12 cellular contexts compared by ENCODE assay signal in the genomic region with DNA sequence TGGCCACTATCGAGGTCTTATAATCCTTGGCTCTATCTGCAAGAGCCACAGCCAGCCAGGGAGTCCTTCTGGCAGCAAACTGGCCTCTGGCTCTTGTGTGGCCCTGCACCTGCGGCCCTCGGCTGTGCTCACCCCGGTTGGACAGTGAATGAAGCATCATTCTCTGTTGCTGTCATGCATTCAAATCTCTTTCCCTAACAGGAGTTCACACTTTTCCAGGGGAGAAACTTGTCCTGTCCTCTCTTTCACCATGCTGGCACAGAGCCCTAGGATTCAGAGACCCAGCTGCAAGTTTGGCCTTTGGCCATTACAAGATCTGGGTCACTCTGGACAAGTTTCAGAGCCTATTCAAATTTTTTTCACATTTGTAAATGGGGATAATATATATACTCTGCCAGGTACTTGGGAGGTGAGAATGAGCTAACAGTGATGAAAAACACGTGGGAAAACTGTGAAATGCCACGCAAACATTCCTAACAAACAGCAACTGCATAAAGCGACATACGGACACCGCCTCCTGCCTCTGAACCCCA. TPM values are rescaled to one million over a fixed set of nuclear protein-coding genes. Genes with fewer than 3 reads are reported as not detected.
DNase-seq lines count a peak whose midpoint lies in the region; ATAC-seq and TF ChIP-seq lines count a peak whose summit lies in the region.
"Had no signal": no experiment of that assay in that cellular context is flagged by ENCODE, and none has a peak within 500 bp of the region (broad histone marks: within the 10 kb centered on the region; RNA-seq: fewer than 3 reads in every experiment).

No MANE protein-coding gene starts in this region.

- no peaks in the 10 kb centered on the region for H3K4me1 Mint-ChIP-seq in stimulated activated naive CD8-positive, alpha-beta T cell treated with anti-CD3 and anti-CD28 coated beads, Interleukin-15, amount 100 ng/mL, for 72 hours

- H3K27me3 ChIP-seq in psoas muscle (ENCODE audit: insufficient read depth in 3 of 3, low read length in 2 of 3), result no peaks in the 10 kb centered on the region

- no peak for TF ChIP-seq CTCF in AG10803 (conservative IDR thresholded peaks at IDR 0.05; ENCODE audit: low read length)
- no peak for TF ChIP-seq CTCF in psoas muscle (IDR thresholded peaks at IDR 0.05)

- peak overlapping the region; percentile 67 for H3K27ac ChIP-seq in psoas muscle
- H3K27ac ChIP-seq: parathyroid adenoma had no signal

- DNase-seq in AG10803 (ENCODE audit: low read depth) (peak; percentile 95), anterior cingulate cortex (lab: John Stamatoyannopoulos, UW) (peak in 30 of 58 donors; percentile 17 to 76 (median 44)), head of caudate nucleus (peak in 38 of 42 donors; percentile 23 to 79 (median 54)), psoas muscle (peak in 1 of 2 donors; percentile 47)
- no peak for DNase-seq in activated effector memory CD4-positive, alpha-beta T cell treated with anti-CD3 and anti-CD28 coated beads, Interleukin-2, amount 50 U/mL, for 16 hours
- DNase-seq in stimulated activated naive CD8-positive, alpha-beta T cell treated with anti-CD3 and anti-CD28 coated beads, Interleukin-15, amount 100 ng/mL, for 72 hours, result no peak
- DNase-seq: CD4-positive, CD25-positive, alpha-beta regulatory T cell; NCI-H1694 treated with DMSO at 0.1 percent for 48 hours had no signal

- intact Hi-C loops in head of caudate nucleus (cut with DNase I), result loop anchor here (10.0 kb wide), 1 partner anchor 124 kb away; a partner anchor contains a TSS
- intact Hi-C loops in psoas muscle (cut with DNase I), result no loop called here

- H3K9me3 ChIP-seq in psoas muscle, result no peaks in the 10 kb centered on the region

- 30 to 53% (median 40%) methylated on average over 9 of the region's 9 CpGs for WGBS in psoas muscle, 3 donors

- no peaks in the 10 kb centered on the region for H3K9me3 Mint-ChIP-seq in stimulated activated naive CD8-positive, alpha-beta T cell treated with anti-CD3 and anti-CD28 coated beads, Interleukin-15, amount 100 ng/mL, for 72 hours
- H3K9me3 Mint-ChIP-seq: activated naive CD4-positive, alpha-beta T cell treated with anti-CD3 and anti-CD28 coated beads, Interleukin-2, amount 50 U/mL, for 72 hours; CD4-positive, CD25-positive, alpha-beta regulatory T cell had no signal

- no peak overlapping the region for H3K4me3 Mint-ChIP-seq in stimulated activated naive CD8-positive, alpha-beta T cell treated with anti-CD3 and anti-CD28 coated beads, Interleukin-15, amount 100 ng/mL, for 72 hours
- H3K4me3 Mint-ChIP-seq: CD4-positive, CD25-positive, alpha-beta regulatory T cell had no signal

- peak in 1 of 4 donors; percentile 6 for ATAC-seq in psoas muscle
- ATAC-seq in HG03196 (IDR thresholded peaks at IDR 0.05; ENCODE audit: unreplicated experiment), result no peak
- ATAC-seq in HG02642 (IDR thresholded peaks at IDR 0.05; ENCODE audit: poor library complexity, unreplicated experiment), result no peak
- no peak for ATAC-seq in stimulated activated naive CD8-positive, alpha-beta T cell treated with anti-CD3 and anti-CD28 coated beads, Interleukin-15, amount 100 ng/mL, for 72 hours
- ATAC-seq: activated naive CD4-positive, alpha-beta T cell treated with anti-CD3 and anti-CD28 coated beads, Interleukin-2, amount 50 U/mL, for 72 hours had no signal

- no peaks in the 10 kb centered on the region for H3K27me3 Mint-ChIP-seq in stimulated activated naive CD8-positive, alpha-beta T cell treated with anti-CD3 and anti-CD28 coated beads, Interleukin-15, amount 100 ng/mL, for 72 hours
- H3K27me3 Mint-ChIP-seq: CD4-positive, CD25-positive, alpha-beta regulatory T cell had no signal

- peak overlapping the region; percentile 3; the same call in 1 of the 2 replicates for H3K4me3 ChIP-seq in AG10803 (ENCODE audit: low read length)
- H3K4me3 ChIP-seq in psoas muscle, result no peak overlapping the region

- H3K36me3 ChIP-seq in psoas muscle (ENCODE audit: insufficient read depth in 1 of 2, low read depth in 1 of 2), result peaks cover 0 to 20% of the 10 kb centered on the region in 2 donors

- peak overlapping the region in 1 of 2 donors; percentile 80 for H3K27ac Mint-ChIP-seq in stimulated activated naive CD8-positive, alpha-beta T cell treated with anti-CD3 and anti-CD28 coated beads, Interleukin-15, amount 100 ng/mL, for 72 hours

- peaks cover 59% of the 10 kb centered on the region for H3K4me1 ChIP-seq in psoas muscle
- H3K4me1 ChIP-seq: parathyroid adenoma had no signal

RNA-seq across cellular contexts. Expression of a gene that starts 34.2 kb away (rescaled TPM):
- total RNA-seq in psoas muscle, result 10 to 100 TPM; 23.2 to 40.3 (median 30.3) TPM
- polyA plus RNA-seq in psoas muscle, result 10 to 100 TPM; 13.6 to 28.2 (median 24.8) TPM

RNA-seq across cellular contexts. Expression of a gene that starts 36.8 kb away (rescaled TPM):
- total RNA-seq in psoas muscle, result 10 to 100 TPM in 3 of 4 donors, 1 to 10 TPM in 1; 5.7 to 63.8 (median 39.5) TPM
- polyA plus RNA-seq in psoas muscle, result 100 to 1,000 TPM in 1 of 3 donors, 10 to 100 TPM in 2; 23.6 to 118 (median 26.9) TPM

RNA-seq across cellular contexts. Expression of a gene that starts 57.0 kb away (rescaled TPM):
- 10 to 100 TPM in 2 of 4 donors, 1 to 10 TPM in 2; 8.5 to 17.4 (median 11.4) TPM for total RNA-seq in psoas muscle
- 1 to 10 TPM; 4.5 to 7.1 (median 7.1) TPM for polyA plus RNA-seq in psoas muscle

Comparison
In these comparisons a context has a peak if more than half of its experiments do, and no peak if none do; other contexts are left out.
1. DNase-seq: peak in AG10803 (single experiment), anterior cingulate cortex (30 of 58) and head of caudate nucleus (38 of 42); none in activated effector memory CD4-positive, alpha-beta T cell treated with anti-CD3 and anti-CD28 coated beads, Interleukin-2, amount 50 U/mL, for 16 hours (single experiment) and stimulated activated naive CD8-positive, alpha-beta T cell treated with anti-CD3 and anti-CD28 coated beads, Interleukin-15, amount 100 ng/mL, for 72 hours (0 of 2).